In the genomic region with DNA sequence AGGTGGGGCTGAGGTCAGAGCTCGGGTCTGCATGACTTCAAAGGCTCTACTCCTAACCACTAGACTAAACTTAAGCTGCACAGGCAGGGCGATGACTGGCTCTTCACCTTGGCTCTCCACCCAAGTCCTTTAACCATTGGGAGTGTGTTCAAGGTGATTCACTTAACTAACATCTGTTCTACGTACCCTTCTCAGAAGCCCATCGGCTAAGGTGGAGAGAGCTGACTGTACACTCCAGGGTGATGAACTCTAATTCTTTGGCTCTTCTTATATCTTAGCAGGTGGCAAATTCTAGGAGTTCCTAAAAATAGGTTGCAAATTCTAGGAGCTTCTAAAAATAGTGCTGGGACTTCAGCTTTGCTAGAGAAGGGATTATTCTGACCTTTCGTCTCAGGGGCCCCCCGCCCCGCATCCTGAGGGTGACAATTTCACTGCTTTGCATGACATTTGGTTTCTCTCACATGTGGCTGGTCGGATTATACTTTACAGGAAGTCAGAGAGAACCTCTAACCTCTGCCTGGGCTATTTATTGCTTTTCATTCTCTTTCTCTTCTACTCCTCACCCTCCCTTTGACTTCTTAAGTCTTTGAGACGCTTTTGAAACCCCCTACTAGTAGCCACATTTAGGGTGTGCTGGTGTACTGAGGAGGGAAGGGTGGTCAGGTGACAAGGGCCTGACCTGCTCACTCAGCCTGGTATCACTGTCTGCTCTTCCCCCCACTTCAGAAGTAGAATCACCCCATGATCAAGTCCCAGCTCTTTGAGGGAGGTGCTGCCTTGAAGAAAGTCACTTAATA, we compare ENCODE assay signal across 8 cellular contexts.
DNase-seq lines count a peak whose midpoint lies in the region; ATAC-seq and TF ChIP-seq lines count a peak whose summit lies in the region.

No MANE protein-coding gene starts in this region.

- peaks cover 37% of the 10 kb centered on the region for H3K4me1 Mint-ChIP-seq in activated naive CD8-positive, alpha-beta T cell (ENCODE audit: low read depth)
- peaks cover 82% of the 10 kb centered on the region for H3K4me1 Mint-ChIP-seq in stimulated activated naive CD8-positive, alpha-beta T cell treated with anti-CD3 and anti-CD28 coated beads, Interleukin-15, amount 100 ng/mL, for 72 hours

- no peaks in the 10 kb centered on the region for H3K36me3 Mint-ChIP-seq in activated naive CD8-positive, alpha-beta T cell

- H3K4me3 ChIP-seq in GM06990 (replicated peaks; ENCODE audit: low read depth, low read length) (no peak overlapping the region; the same call in 1 of the 2 replicates), HAP-1 (no peak overlapping the region)

- H3K9me3 ChIP-seq in HAP-1 = no peaks in the 10 kb centered on the region

- no peaks in the 10 kb centered on the region for H3K9me3 Mint-ChIP-seq in activated naive CD8-positive, alpha-beta T cell (ENCODE audit: low read depth)
- H3K9me3 Mint-ChIP-seq in stimulated activated naive CD8-positive, alpha-beta T cell treated with anti-CD3 and anti-CD28 coated beads, Interleukin-15, amount 100 ng/mL, for 72 hours = no peaks in the 10 kb centered on the region

- TF ChIP-seq CTCF in GM06990 (IDR thresholded peaks at IDR 0.05; ENCODE audit: insufficient read depth, low read length, poor library complexity, severe bottlenecking) = no peak

- H3K36me3 ChIP-seq in GM06990 (ENCODE audit: control insufficient read depth, insufficient read depth, low read length) (no peaks in the 10 kb centered on the region), HAP-1 (replicated peaks) (no peaks in the 10 kb centered on the region)

- no peaks in the 10 kb centered on the region for H3K4me1 ChIP-seq in HAP-1

- DNase-seq in GM06990 (ENCODE audit: extremely low read depth, insufficient read length) = peak; percentile 77
- peak; percentile 79 for DNase-seq in KBM-7
- peak; percentile 79 to 83 for DNase-seq in stimulated activated naive CD8-positive, alpha-beta T cell treated with anti-CD3 and anti-CD28 coated beads, Interleukin-15, amount 100 ng/mL, for 72 hours
- no peak for DNase-seq in iPS-NIHi7 (ENCODE audit: extremely low spot score)
- no peak for DNase-seq in NCI-H2081 treated with DMSO at 0.1 percent for 48 hours (lab: John Stamatoyannopoulos, UW)
- no peak for DNase-seq in HAP-1 (ENCODE audit: low spot score in 2 of 2)

- peak; percentile 72 for ATAC-seq in GM21515 (IDR thresholded peaks at IDR 0.05; ENCODE audit: unreplicated experiment)
- peak; percentile 92 for ATAC-seq in stimulated activated naive CD8-positive, alpha-beta T cell treated with anti-CD3 and anti-CD28 coated beads, Interleukin-15, amount 100 ng/mL, for 72 hours

- in situ Hi-C loops in KBM-7 (cut with MboI; ENCODE audit: low pct_unique_long_range_greater_than_20kb, low sequenced_read_pairs) (no loop called here), HAP-1 (cut with MboI; ENCODE audit: low sequenced_read_pairs) (no loop called here)

- H3K27ac Mint-ChIP-seq in activated naive CD8-positive, alpha-beta T cell = peak overlapping the region; percentile 88
- H3K27ac Mint-ChIP-seq in stimulated activated naive CD8-positive, alpha-beta T cell treated with anti-CD3 and anti-CD28 coated beads, Interleukin-15, amount 100 ng/mL, for 72 hours = peak overlapping the region; percentile 96

- peaks cover 1% of the 10 kb centered on the region for H3K27me3 Mint-ChIP-seq in activated naive CD8-positive, alpha-beta T cell
- H3K27me3 Mint-ChIP-seq in stimulated activated naive CD8-positive, alpha-beta T cell treated with anti-CD3 and anti-CD28 coated beads, Interleukin-15, amount 100 ng/mL, for 72 hours = no peaks in the 10 kb centered on the region

- no peaks in the 10 kb centered on the region for H3K27me3 ChIP-seq in GM06990 (replicated peaks; ENCODE audit: control insufficient read depth, insufficient read depth, low read length)
- H3K27me3 ChIP-seq in HAP-1 (ENCODE audit: low read depth) = no peaks in the 10 kb centered on the region

- H3K4me3 Mint-ChIP-seq in activated naive CD8-positive, alpha-beta T cell = peak overlapping the region; percentile 66
- H3K4me3 Mint-ChIP-seq in stimulated activated naive CD8-positive, alpha-beta T cell treated with anti-CD3 and anti-CD28 coated beads, Interleukin-15, amount 100 ng/mL, for 72 hours = peak overlapping the region; percentile 46 to 55

Comparison
In these comparisons a context has a peak if more than half of its experiments do, and no peak if none do; other contexts are left out.
1. DNase-seq: peak in GM06990 (single experiment), KBM-7 (single experiment) and stimulated activated naive CD8-positive, alpha-beta T cell treated with anti-CD3 and anti-CD28 coated beads, Interleukin-15, amount 100 ng/mL, for 72 hours (2 of 2); none in iPS-NIHi7 (single experiment), NCI-H2081 treated with DMSO at 0.1 percent for 48 hours (single experiment) and HAP-1 (0 of 2).